1 cellular context compared by ENCODE assay signal in genomic region chr2:196229013-196229412, GRCh38.
TF ChIP-seq lines count a peak whose summit lies in the region.

No MANE protein-coding gene starts in this region.

TF ChIP-seq in SK-N-SH, 30 proteins besides CTCF, POLR2A, EP300 and RAD21 (continued from another document):
- TF ChIP-seq REST (IDR thresholded peaks at IDR 0.05; ENCODE audit: low read depth, low read length) (no peak), TAF1 (IDR thresholded peaks at IDR 0.05; ENCODE audit: borderline replicate concordance, low read depth, low read length) (no peak), USF1 (IDR thresholded peaks at IDR 0.05; ENCODE audit: borderline replicate concordance, low read depth) (no peak), SMC3 (IDR thresholded peaks at IDR 0.05; ENCODE audit: low read depth, low read length) (no peak)
TF ChIP-seq in SK-N-SH: peak in this region for 0.
